Comparison of ENCODE assay signal across 1 cellular context in genomic region chr12:109461846-109462766, GRCh38.
TF ChIP-seq lines count a peak whose summit lies in the region.

No MANE protein-coding gene starts in this region.

TF ChIP-seq in HEK293, 187 proteins besides CTCF, POLR2A, EP300 and RAD21 (continued from another document):
- TF ChIP-seq ZNF398 (tag by site-specific recombination; IDR thresholded peaks at IDR 0.05), result no peak
- TF ChIP-seq ZNF654 (tag by site-specific recombination; IDR thresholded peaks at IDR 0.05; ENCODE audit: low read depth), result no peak
- no peak for TF ChIP-seq ZNF114 (tag by site-specific recombination; IDR thresholded peaks at IDR 0.05)
- TF ChIP-seq ZNF426 (tag by site-specific recombination; IDR thresholded peaks at IDR 0.05), result no peak
- TF ChIP-seq KLF10 (tag by site-specific recombination; IDR thresholded peaks at IDR 0.05), result no peak
- TF ChIP-seq ZBTB17 (tag by site-specific recombination; IDR thresholded peaks at IDR 0.05), result no peak
- no peak for TF ChIP-seq ZNF558 (tag by site-specific recombination; IDR thresholded peaks at IDR 0.05)
- no peak for TF ChIP-seq OVOL3 (tag by site-specific recombination; IDR thresholded peaks at IDR 0.05)
- no peak for TF ChIP-seq ZNF76 (tag by site-specific recombination; IDR thresholded peaks at IDR 0.05; ENCODE audit: borderline replicate concordance, low read depth)
- no peak for TF ChIP-seq ZNF133 (tag by site-specific recombination; IDR thresholded peaks at IDR 0.05)
- TF ChIP-seq FEZF1 (tag by site-specific recombination; IDR thresholded peaks at IDR 0.05), result no peak
- TF ChIP-seq ZNF211 (tag by site-specific recombination; IDR thresholded peaks at IDR 0.05; ENCODE audit: low read depth), result no peak
- peak; percentile 22; the same call in 1 of the 2 replicates for TF ChIP-seq IKZF3 (tag by site-specific recombination; IDR thresholded peaks at IDR 0.05)
- TF ChIP-seq TCF7L2 (IDR thresholded peaks at IDR 0.05; ENCODE audit: borderline replicate concordance, low read depth, low read length), result no peak
- TF ChIP-seq ZBTB48 (tag by site-specific recombination; IDR thresholded peaks at IDR 0.05), result no peak
- TF ChIP-seq ZNF404 (tag by site-specific recombination; IDR thresholded peaks at IDR 0.05), result no peak
- no peak for TF ChIP-seq ZSCAN23 (tag by site-specific recombination; IDR thresholded peaks at IDR 0.05)
- no peak for TF ChIP-seq ZNF660 (tag by site-specific recombination; IDR thresholded peaks at IDR 0.05)
- 0 out of 2 replicates have a peak, but pooled peaks have one; percentile 13 for TF ChIP-seq ZFP69B (tag by site-specific recombination; IDR thresholded peaks at IDR 0.05)
- no peak for TF ChIP-seq ZSCAN18 (tag by site-specific recombination; IDR thresholded peaks at IDR 0.05)
- TF ChIP-seq RBAK (tag by site-specific recombination; IDR thresholded peaks at IDR 0.05), result no peak
- TF ChIP-seq MEIS1 (CRISPR knock-in tag; IDR thresholded peaks at IDR 0.05; ENCODE audit: borderline replicate concordance), result no peak
- TF ChIP-seq ZBTB6 (tag by site-specific recombination; IDR thresholded peaks at IDR 0.05), result no peak
- TF ChIP-seq ZNF707 (tag by site-specific recombination; IDR thresholded peaks at IDR 0.05), result no peak
- TF ChIP-seq ZNF837 (tag by site-specific recombination; IDR thresholded peaks at IDR 0.05), result no peak
